Comparison of ENCODE assay signal across 9 cellular contexts in the genomic region with DNA sequence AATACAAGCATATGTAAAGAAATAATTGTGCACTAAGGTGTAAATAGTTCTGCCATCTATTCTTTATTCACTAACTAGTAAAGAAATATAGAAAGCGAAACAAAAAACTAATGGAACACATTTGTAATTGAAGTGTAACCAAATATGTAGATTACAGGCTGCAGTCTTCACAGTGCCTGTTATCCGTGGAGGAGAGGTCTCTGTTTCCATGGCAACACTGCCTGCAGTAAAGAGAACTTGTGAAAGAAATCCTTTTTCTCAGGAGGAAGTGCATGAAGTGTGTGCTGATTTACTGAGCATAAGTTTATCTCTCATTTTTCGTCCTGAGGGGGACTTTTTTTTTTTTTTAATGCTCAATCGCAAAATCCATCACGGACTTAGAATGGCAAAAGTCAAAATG.
A peak's percentile ranks its signal among the peaks of the same experiment; 100 is the strongest.
DNase-seq lines count a peak whose midpoint lies in the region; ATAC-seq, FAIRE-seq and TF ChIP-seq lines count a peak whose summit lies in the region.
"Had no signal": no experiment of that assay in that cellular context is flagged by ENCODE, and none has a peak within 500 bp of the region (broad histone marks: within the 10 kb centered on the region; RNA-seq: fewer than 3 reads in every experiment).

No MANE protein-coding gene starts in this region.

- H3K4me3 Mint-ChIP-seq in T-helper 17 cell, result no peak overlapping the region

- TF ChIP-seq CTCF in kidney (IDR thresholded peaks at IDR 0.05; ENCODE audit: borderline replicate concordance, extremely low read depth, insufficient read depth), result no peak

- no peak overlapping the region for H3K27ac ChIP-seq in kidney (ENCODE audit: low read depth in 2 of 2, low read length in 2 of 2)

- H3K27ac Mint-ChIP-seq in T-helper 17 cell, result peak overlapping the region; percentile 68

- no peaks in the 10 kb centered on the region for H3K36me3 ChIP-seq in kidney (ENCODE audit: control insufficient read depth in 1 of 2, insufficient read depth in 2 of 2, low read length in 2 of 2)

- in situ Hi-C loops in ACHN (cut with HindIII; ENCODE audit: low pct_ligation_motif_present, low pct_unique_long_range_greater_than_20kb, low sequenced_read_pairs), result no loop called here

- no peak for FAIRE-seq in kidney (lab: Jason Lieb, UNC)

- H3K4me1 Mint-ChIP-seq in T-helper 17 cell, result peaks cover 10% of the 10 kb centered on the region

- H3K4me1 ChIP-seq in kidney (ENCODE audit: control insufficient read depth in 1 of 2, insufficient read depth in 1 of 2, low read depth in 1 of 2, low read length in 2 of 2), result no peaks in the 10 kb centered on the region

- H3K4me3 ChIP-seq in kidney (ENCODE audit: low read length in 2 of 2), result no peak overlapping the region

- no peak for DNase-seq in activated CD4-positive, CD25-positive, alpha-beta regulatory T cell treated with anti-CD3 and anti-CD28 coated beads, Interleukin-2, amount 50 U/mL, for 72 hours
- no peak for DNase-seq in T-helper 17 cell
- DNase-seq in renal cortical epithelial cell (ENCODE audit: low read depth), result peak; percentile 23
- no peak for DNase-seq in ACHN
- DNase-seq in KG1 (lab: John Stamatoyannopoulos, UW), result no peak
- DNase-seq in kidney, result no peak
- DNase-seq: IMR-90 had no signal

- H3K9ac ChIP-seq in kidney (ENCODE audit: low read length in 2 of 2), result no peak overlapping the region

- intact Hi-C loops in kidney (cut with DNase I), result no loop called here

- peaks cover 8% of the 10 kb centered on the region for H3K36me3 Mint-ChIP-seq in T-helper 17 cell (ENCODE audit: low read depth)

- H3K27me3 Mint-ChIP-seq in T-helper 17 cell, result no peaks in the 10 kb centered on the region

- H3K9me3 ChIP-seq in T-helper 17 cell (ENCODE audit: control insufficient read depth, low read length, poor library complexity, severe bottlenecking), result no peaks in the 10 kb centered on the region
- no peaks in the 10 kb centered on the region for H3K9me3 ChIP-seq in kidney (ENCODE audit: control insufficient read depth in 1 of 2, low read length in 2 of 2)

- peak; percentile 44 to 80 for ATAC-seq in activated CD4-positive, CD25-positive, alpha-beta regulatory T cell treated with anti-CD3 and anti-CD28 coated beads, Interleukin-2, amount 50 U/mL, for 24 hours
- ATAC-seq in GM21619 (IDR thresholded peaks at IDR 0.05; ENCODE audit: unreplicated experiment) (peak; percentile 44), T-helper 17 cell (no peak)
